ENCODE assay signal across 28 cellular contexts in the genomic region with DNA sequence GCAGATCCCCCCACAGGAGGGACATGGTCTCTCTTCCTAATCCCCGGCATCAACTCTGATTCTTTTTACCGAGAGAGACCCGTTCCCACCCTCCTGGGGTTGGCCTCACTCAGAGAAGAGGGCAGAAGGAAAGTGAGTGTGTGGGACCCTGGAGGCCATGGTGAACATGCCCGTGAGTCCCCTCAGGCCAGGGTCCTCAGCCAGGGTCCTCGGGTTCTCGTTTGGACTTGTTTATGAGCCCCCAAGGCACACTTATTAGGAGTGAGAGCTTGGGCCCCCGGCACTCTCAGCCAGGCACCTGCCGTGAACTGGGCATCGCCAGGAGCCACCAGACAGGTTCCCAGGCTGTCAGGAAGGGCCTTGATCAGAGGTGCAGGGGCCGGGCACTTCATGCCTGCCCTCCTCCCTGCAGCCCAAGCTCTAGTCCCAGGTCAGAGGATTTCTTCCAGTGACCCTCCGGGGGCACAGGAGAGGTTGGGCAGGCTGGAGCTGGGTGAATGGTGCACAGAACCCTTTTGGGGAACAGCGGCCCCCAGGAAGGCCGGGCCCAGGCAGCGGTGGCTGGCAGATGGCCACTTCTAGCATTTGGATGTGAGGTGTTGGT.
"Had no signal": no experiment of that assay in that cellular context is flagged by ENCODE, and none has a peak within 500 bp of the region (broad histone marks: within the 10 kb centered on the region; RNA-seq: fewer than 3 reads in every experiment).

No MANE protein-coding gene starts in this region.

- H3K27me3 ChIP-seq: adrenal gland, body of pancreas, cardiac muscle cell, left lung, pancreas, tibial nerve had no signal

- FAIRE-seq: pancreas had no signal

- ATAC-seq: activated naive CD4-positive, alpha-beta T cell treated with anti-CD3 and anti-CD28 coated beads, Interleukin-2, amount 50 U/mL, for 72 hours; activated T-cell treated with anti-CD3 and anti-CD28 coated beads, Interleukin-2, amount 50 U/mL, for 72 hours; body of pancreas; effector memory CD8-positive, alpha-beta T cell; gastroesophageal sphincter; left lung; pancreas had no signal

- H3K27ac ChIP-seq: adrenal gland, body of pancreas, cardiac muscle cell, gastroesophageal sphincter, left lung, pancreas, prostate gland, suprapubic skin, tibial nerve had no signal

- H3K9me3 ChIP-seq: adrenal gland, pancreas, prostate gland, suprapubic skin had no signal

- DNase-seq: activated CD4-positive, alpha-beta T cell treated with anti-CD3 and anti-CD28 coated beads for 4 hours; activated CD4-positive, alpha-beta T cell treated with anti-CD3 and anti-CD28 coated beads, Interleukin-2, amount 50 U/mL, for 4 hours; activated naive CD4-positive, alpha-beta T cell; activated T-cell treated with anti-CD3 and anti-CD28 coated beads for 4 hours; activated T-cell treated with anti-CD3 and anti-CD28 coated beads, Interleukin-2, amount 50 U/mL, for 72 hours; adrenal gland; body of pancreas; cortex of kidney; effector memory CD8-positive, alpha-beta T cell; erythroblast; hypothalamus; kidney glomerular epithelial cell; naive B cell; nucleus accumbens; retina; stimulated activated CD4-positive, alpha-beta T cell treated with anti-CD3 and anti-CD28 coated beads, Interleukin-15, amount 100 ng/mL, for 24 hours; stimulated activated CD4-positive, alpha-beta T cell treated with anti-CD3 and anti-CD28 coated beads, Interleukin-2, amount 100 ng/mL, for 24 hours; stimulated activated naive CD4-positive, alpha-beta T cell; T-helper 2 cell had no signal

- H3K4me3 ChIP-seq: adrenal gland, body of pancreas, cardiac muscle cell, gastroesophageal sphincter, left lung, pancreas, prostate gland, smooth muscle cell, suprapubic skin, tibial nerve had no signal

- H3K36me3 ChIP-seq: adrenal gland, cardiac muscle cell, gastroesophageal sphincter, left lung, pancreas, prostate gland, suprapubic skin, tibial nerve had no signal

- H3K4me2 ChIP-seq: smooth muscle cell had no signal

- H3K4me1 ChIP-seq: adrenal gland, gastroesophageal sphincter, left lung, prostate gland, suprapubic skin had no signal
